Comparison of ENCODE assay signal across 9 cellular contexts in the genomic region with DNA sequence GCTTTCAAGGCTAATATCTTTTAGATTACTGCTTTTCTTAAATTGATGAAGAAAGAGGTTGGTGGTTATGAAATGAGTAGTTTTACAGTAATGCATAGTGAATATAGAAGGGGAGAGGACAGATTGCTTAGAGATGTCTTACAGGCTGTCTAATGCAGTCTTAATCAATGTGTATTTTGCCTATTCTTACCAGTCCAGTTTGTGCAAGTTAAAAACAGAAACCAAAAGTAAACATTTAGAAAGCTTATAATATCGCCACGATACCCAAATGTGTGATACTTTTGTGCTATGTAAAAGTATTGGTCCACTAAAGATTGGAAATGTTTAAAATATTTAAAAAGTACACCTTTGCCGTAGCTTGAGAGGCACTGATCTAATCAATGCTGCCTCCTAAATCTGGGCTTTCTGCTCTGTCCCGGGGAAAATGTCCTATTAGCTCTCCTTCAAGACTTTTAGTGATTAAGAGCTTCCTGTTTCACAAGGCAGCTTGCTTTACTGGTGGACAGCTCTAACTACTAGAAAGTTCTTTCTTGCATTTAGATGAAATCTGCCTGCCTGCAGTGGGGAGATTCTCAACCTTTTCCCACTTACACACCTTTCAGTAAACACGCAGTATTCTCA.
DNase-seq lines count a peak whose midpoint lies in the region; ATAC-seq and TF ChIP-seq lines count a peak whose summit lies in the region.
"Had no signal": no experiment of that assay in that cellular context is flagged by ENCODE, and none has a peak within 500 bp of the region (broad histone marks: within the 10 kb centered on the region; RNA-seq: fewer than 3 reads in every experiment).

No MANE protein-coding gene starts in this region.

- peaks cover 5% of the 10 kb centered on the region for H3K4me1 ChIP-seq in endodermal cell (ENCODE audit: control insufficient read depth, insufficient read depth, low read length)

- peak overlapping the region; percentile 31 for H3K4me3 ChIP-seq in GM12875 (ENCODE audit: low read depth, low read length)
- H3K4me3 ChIP-seq in endodermal cell (ENCODE audit: low read length), result peak overlapping the region; percentile 59

- TF ChIP-seq CTCF in GM12875 (IDR thresholded peaks at IDR 0.05; ENCODE audit: borderline replicate concordance, insufficient read depth, low read depth, low read length) (no peak), endodermal cell (conservative IDR thresholded peaks at IDR 0.05) (no peak), progenitor cell of endocrine pancreas (IDR thresholded peaks at IDR 0.05; ENCODE audit: unreplicated experiment) (no peak)

- H3K9me3 ChIP-seq in endodermal cell (ENCODE audit: control insufficient read depth, low read length), result peaks cover 46% of the 10 kb centered on the region

- WGBS in endodermal cell (ENCODE audit: insufficient coverage in 1 of 2, insufficient read length in 1 of 2), 2 experiments, result 93 to 100% methylated on average over 4 to 5 of the region's 5 CpGs

- H3K27me3 ChIP-seq in endodermal cell (ENCODE audit: control insufficient read depth, insufficient read depth, low read length, poor library complexity, severe bottlenecking), result no peaks in the 10 kb centered on the region

- H3K27ac Mint-ChIP-seq in endodermal cell (peak overlapping the region; percentile 6), progenitor cell of endocrine pancreas (peak overlapping the region; percentile 24)

- H3K4me3 Mint-ChIP-seq in endodermal cell, result no peak overlapping the region
- no peak overlapping the region for H3K4me3 Mint-ChIP-seq in progenitor cell of endocrine pancreas (ENCODE audit: low read depth)

- peaks cover 96% of the 10 kb centered on the region for H3K36me3 ChIP-seq in endodermal cell (ENCODE audit: control insufficient read depth, insufficient read depth, low read length)

- no peaks in the 10 kb centered on the region for H3K27me3 Mint-ChIP-seq in endodermal cell (ENCODE audit: insufficient read depth)
- no peaks in the 10 kb centered on the region for H3K27me3 Mint-ChIP-seq in progenitor cell of endocrine pancreas

- no peak overlapping the region for H3K9ac ChIP-seq in endodermal cell (ENCODE audit: extremely low read depth, low read length, poor library complexity, severe bottlenecking)

- DNase-seq in LHCN-M2 (ENCODE audit: low read depth) (peak; percentile 43), endodermal cell (no peak), progenitor cell of endocrine pancreas (ENCODE audit: low spot score, unreplicated experiment) (no peak), NCI-H524 (lab: John Stamatoyannopoulos, UW) (no peak), SW480 (ENCODE audit: low spot score) (no peak), anterior cingulate cortex (lab: John Stamatoyannopoulos, UW) (no peak)

- no peak overlapping the region for H3K27ac ChIP-seq in endodermal cell (ENCODE audit: low read depth, low read length)

- H3K36me3 Mint-ChIP-seq in endodermal cell (ENCODE audit: low read depth) (peaks cover 60% of the 10 kb centered on the region), progenitor cell of endocrine pancreas (ENCODE audit: insufficient read depth) (peaks cover 25% of the 10 kb centered on the region)

- ATAC-seq in GM18867 (IDR thresholded peaks at IDR 0.05; ENCODE audit: unreplicated experiment), result no peak
- ATAC-seq: SK-N-SH treated with all-trans-retinoic acid at 6 μM for 48 hours had no signal

- H3K9me3 Mint-ChIP-seq in endodermal cell (peaks cover 18% of the 10 kb centered on the region), progenitor cell of endocrine pancreas (ENCODE audit: low read depth) (peaks cover 4% of the 10 kb centered on the region)

- H3K4me1 Mint-ChIP-seq in endodermal cell (peaks cover 23% of the 10 kb centered on the region), progenitor cell of endocrine pancreas (ENCODE audit: low read depth) (peaks cover 13% of the 10 kb centered on the region)
